ENCODE assay signal across 17 cellular contexts in the genomic region with DNA sequence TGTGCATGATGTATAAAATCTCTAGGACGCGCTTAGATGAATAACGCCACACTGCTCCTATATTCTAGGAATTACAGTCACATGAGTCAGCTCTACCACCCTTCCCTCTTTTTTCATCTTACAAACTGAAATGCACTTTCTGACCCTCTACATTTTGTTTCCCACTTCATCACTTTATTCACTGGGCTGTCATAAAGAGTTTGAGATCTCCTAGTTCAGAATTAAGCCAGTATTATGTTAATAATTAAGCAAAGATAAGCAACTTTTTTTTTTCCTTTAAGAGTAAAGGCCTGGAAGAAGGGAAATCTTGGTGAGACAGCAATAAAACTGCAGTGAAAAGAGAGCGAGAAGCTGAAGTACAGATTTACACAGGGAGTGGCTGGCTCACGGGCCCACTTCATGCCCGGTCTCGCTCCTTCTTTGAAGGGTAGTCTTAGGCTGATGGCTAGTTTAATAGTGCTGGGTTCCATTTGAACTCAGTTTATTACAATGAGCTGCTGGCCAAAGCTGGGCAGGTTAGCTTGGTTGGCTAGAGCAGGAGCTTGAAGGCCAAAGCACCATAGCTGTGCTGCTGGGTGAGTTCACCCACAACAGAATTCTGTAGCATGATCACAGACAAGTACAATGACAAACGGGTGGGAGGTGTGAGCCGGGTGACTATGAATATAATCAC.
DNase-seq lines count a peak whose midpoint lies in the region; ATAC-seq, FAIRE-seq and TF ChIP-seq lines count a peak whose summit lies in the region.
"Had no signal": no experiment of that assay in that cellular context is flagged by ENCODE, and none has a peak within 500 bp of the region (broad histone marks: within the 10 kb centered on the region; RNA-seq: fewer than 3 reads in every experiment).

No MANE protein-coding gene starts in this region.

- no peak for DNase-seq in GM23338 (ENCODE audit: low spot score)
- DNase-seq in bronchial epithelial cell (ENCODE audit: low read depth), result peak; percentile 48
- peak; percentile 13 for DNase-seq in keratinocyte (ENCODE audit: low read depth, low spot score)
- peak; percentile 44 for DNase-seq in prostate gland (ENCODE audit: low spot score)
- no peak for DNase-seq in cortex of kidney (lab: John Stamatoyannopoulos, UW)
- no peak for DNase-seq in SW480 (ENCODE audit: low spot score)
- no peak for DNase-seq in stimulated activated CD4-positive, alpha-beta T cell treated with anti-CD3 and anti-CD28 coated beads, Interleukin-2, amount 100 ng/mL, for 24 hours
- DNase-seq in CD4-positive, alpha-beta T cell, result no peak
- DNase-seq: activated CD4-positive, alpha-beta T cell treated with anti-CD3 and anti-CD28 coated beads for 4 hours; activated T-cell treated with anti-CD3 and anti-CD28 coated beads for 4 hours; GDM1; KG1; stimulated activated naive CD8-positive, alpha-beta T cell treated with anti-CD3 and anti-CD28 coated beads, Interleukin-15, Interleukin-2, amounts not matched to agents 100 U/mL and 50 U/mL, for 24 hours had no signal

- no peak overlapping the region for H3K4me3 ChIP-seq in GM23338
- H3K4me3 ChIP-seq in bronchial epithelial cell (ENCODE audit: low read depth, low read length), result no peak overlapping the region
- H3K4me3 ChIP-seq in keratinocyte (ENCODE audit: control insufficient read depth in 2 of 3, extremely low read depth in 1 of 3, insufficient read depth in 2 of 3, low read depth in 1 of 3, low read length in 3 of 3), result peak overlapping the region in 2 of 3 experiments; percentile 42 to 52
- H3K4me3 ChIP-seq in prostate gland, result no peak overlapping the region
- H3K4me3 ChIP-seq: vagina had no signal

- intact Hi-C loops in prostate gland (cut with DNase I), result no loop called here
- intact Hi-C loops in CD4-positive, alpha-beta T cell (cut with DNase I, micrococcal nuclease), result no loop called here

- no peaks in the 10 kb centered on the region; the same call in 2 of the 3 replicates for H3K36me3 Mint-ChIP-seq in GM23338 (ENCODE audit: low read depth)
- H3K36me3 Mint-ChIP-seq in CD4-positive, alpha-beta T cell (ENCODE audit: low read depth), result no peaks in the 10 kb centered on the region
- H3K36me3 Mint-ChIP-seq: activated naive CD4-positive, alpha-beta T cell treated with anti-CD3 and anti-CD28 coated beads, Interleukin-2, amount 50 U/mL, for 24 hours; brain had no signal

- no peak for ATAC-seq in GM23338
- no peak for ATAC-seq in CD4-positive, alpha-beta T cell (ENCODE audit: poor library complexity)
- ATAC-seq: Right ventricle myocardium inferior; stimulated activated naive CD8-positive, alpha-beta T cell treated with anti-CD3 and anti-CD28 coated beads, Interleukin-15, Interleukin-2, amounts not matched to agents 100 U/mL and 50 U/mL, for 24 hours had no signal

- H3K4me1 ChIP-seq in GM23338 (ENCODE audit: insufficient read depth) (peaks cover 81% of the 10 kb centered on the region), keratinocyte (ENCODE audit: control insufficient read depth, extremely low read depth, insufficient read depth, low read length) (peaks cover 18% of the 10 kb centered on the region), prostate gland (replicated peaks) (peaks cover 5% of the 10 kb centered on the region)
- H3K4me1 ChIP-seq: vagina had no signal

- H3K27me3 Mint-ChIP-seq in GM23338 (ENCODE audit: insufficient read depth, low read depth, poor library complexity), result peaks cover 1% of the 10 kb centered on the region
- no peaks in the 10 kb centered on the region for H3K27me3 Mint-ChIP-seq in CD4-positive, alpha-beta T cell
- H3K27me3 Mint-ChIP-seq: activated naive CD4-positive, alpha-beta T cell treated with anti-CD3 and anti-CD28 coated beads, Interleukin-2, amount 50 U/mL, for 24 hours had no signal

- no peak overlapping the region for H3K4me3 Mint-ChIP-seq in GM23338
- no peak overlapping the region for H3K4me3 Mint-ChIP-seq in CD4-positive, alpha-beta T cell
- H3K4me3 Mint-ChIP-seq: activated naive CD4-positive, alpha-beta T cell treated with anti-CD3 and anti-CD28 coated beads, Interleukin-2, amount 50 U/mL, for 24 hours had no signal

- H3F3A ChIP-seq in GM23338 (replicated peaks; ENCODE audit: low read depth), result no peaks in the 10 kb centered on the region

- H3K9me3 ChIP-seq in keratinocyte (ENCODE audit: control insufficient read depth, low read depth, low read length), result no peaks in the 10 kb centered on the region
- H3K9me3 ChIP-seq in prostate gland, result no peaks in the 10 kb centered on the region
- H3K9me3 ChIP-seq in CD4-positive, alpha-beta T cell (ENCODE audit: control insufficient read depth, low read length), result no peaks in the 10 kb centered on the region
- H3K9me3 ChIP-seq: vagina had no signal

- TF ChIP-seq CTCF in GM23338 (conservative IDR thresholded peaks at IDR 0.05; ENCODE audit: low read depth in 2 of 2) (no peak), bronchial epithelial cell (IDR thresholded peaks at IDR 0.05; ENCODE audit: insufficient read depth, low read length, severe bottlenecking) (no peak), keratinocyte (optimal IDR thresholded peaks at IDR 0.05 in 1 of 3, IDR thresholded peaks at IDR 0.05 in 1 of 3, conservative IDR thresholded peaks at IDR 0.05 in 1 of 3; ENCODE audit: extremely low read depth in 1 of 3, insufficient read depth in 2 of 3, low read length in 3 of 3) (no peak), prostate gland (IDR thresholded peaks at IDR 0.05) (no peak)
- no peak for TF ChIP-seq CTCF in CD4-positive, alpha-beta T cell (IDR thresholded peaks at IDR 0.05)

- peaks cover 56% of the 10 kb centered on the region for H3K4me1 Mint-ChIP-seq in GM23338
- no peaks in the 10 kb centered on the region for H3K4me1 Mint-ChIP-seq in CD4-positive, alpha-beta T cell (ENCODE audit: low read depth)
- H3K4me1 Mint-ChIP-seq: activated naive CD4-positive, alpha-beta T cell treated with anti-CD3 and anti-CD28 coated beads, Interleukin-2, amount 50 U/mL, for 24 hours had no signal

- H2AFZ ChIP-seq in GM23338 (no peak overlapping the region), keratinocyte (ENCODE audit: control insufficient read depth, low read length) (peak overlapping the region; percentile 69)

- H3K9me3 Mint-ChIP-seq in GM23338, result no peaks in the 10 kb centered on the region
- H3K9me3 Mint-ChIP-seq in CD4-positive, alpha-beta T cell, result no peaks in the 10 kb centered on the region
- H3K9me3 Mint-ChIP-seq: activated naive CD4-positive, alpha-beta T cell treated with anti-CD3 and anti-CD28 coated beads, Interleukin-2, amount 50 U/mL, for 24 hours; brain had no signal

- no peaks in the 10 kb centered on the region for H3K9me1 ChIP-seq in keratinocyte (ENCODE audit: control insufficient read depth, extremely low read depth, insufficient read depth, low read length)

- H3K4me2 ChIP-seq in GM23338 (peak overlapping the region; percentile 33; the same call in 1 of the 2 replicates), keratinocyte (ENCODE audit: control insufficient read depth, extremely low read depth, insufficient read depth, low read depth, low read length) (peak overlapping the region; percentile 90)

- H3K27me3 ChIP-seq in GM23338 (ENCODE audit: insufficient read depth) (no peaks in the 10 kb centered on the region), bronchial epithelial cell (ENCODE audit: control insufficient read depth, insufficient read depth, low read length) (no peaks in the 10 kb centered on the region), keratinocyte (ENCODE audit: control insufficient read depth, extremely low read depth, insufficient read depth, low read length) (no peaks in the 10 kb centered on the region), prostate gland (replicated peaks; ENCODE audit: insufficient read depth) (no peaks in the 10 kb centered on the region)
- no peaks in the 10 kb centered on the region for H3K27me3 ChIP-seq in CD4-positive, alpha-beta T cell (ENCODE audit: control insufficient read depth, insufficient read depth, low read length)
- H3K27me3 ChIP-seq: vagina had no signal

- whole genome bisulfite sequencing in prostate gland, result 43% methylated on average over 9 of the region's 9 CpGs

- CTCF ChIA-PET in CD4-positive, alpha-beta T cell (lab: Charles Lee), result no interaction called here

- H3K9me2 ChIP-seq in GM23338 (ENCODE audit: insufficient read depth), result no peaks in the 10 kb centered on the region

- H4K20me1 ChIP-seq in GM23338 (replicated peaks; ENCODE audit: insufficient read depth), result no peaks in the 10 kb centered on the region
- no peaks in the 10 kb centered on the region for H4K20me1 ChIP-seq in keratinocyte (ENCODE audit: control insufficient read depth, extremely low read depth, insufficient read depth, low read length)

- POLR2A ChIA-PET in CD4-positive, alpha-beta T cell (lab: Charles Lee), result no interaction called here

- H3K36me3 ChIP-seq in GM23338 (ENCODE audit: insufficient read depth) (no peaks in the 10 kb centered on the region), bronchial epithelial cell (ENCODE audit: control insufficient read depth, insufficient read depth, low read length) (no peaks in the 10 kb centered on the region), keratinocyte (ENCODE audit: control insufficient read depth in 2 of 2, extremely low read depth in 1 of 2, insufficient read depth in 2 of 2, low read length in 2 of 2) (no peaks in the 10 kb centered on the region), prostate gland (no peaks in the 10 kb centered on the region)
- H3K36me3 ChIP-seq: vagina had no signal

- FAIRE-seq in bronchial epithelial cell (lab: Jason Lieb, UNC) (no peak), keratinocyte (lab: Jason Lieb, UNC) (peak; percentile 59)

- H3K27ac Mint-ChIP-seq in GM23338, result peak overlapping the region; percentile 43
- no peak overlapping the region for H3K27ac Mint-ChIP-seq in CD4-positive, alpha-beta T cell
- H3K27ac Mint-ChIP-seq: activated naive CD4-positive, alpha-beta T cell treated with anti-CD3 and anti-CD28 coated beads, Interleukin-2, amount 50 U/mL, for 24 hours had no signal

- H3K79me2 ChIP-seq in GM23338 (replicated peaks; ENCODE audit: insufficient read depth), result peaks cover 82% of the 10 kb centered on the region
- H3K79me2 ChIP-seq in keratinocyte (ENCODE audit: control insufficient read depth, insufficient read depth, low read length), result peaks cover 2% of the 10 kb centered on the region

- H3K9ac ChIP-seq in keratinocyte (ENCODE audit: control insufficient read depth, extremely low read depth, insufficient read depth, low read length), result peak overlapping the region; percentile 58

- peak overlapping the region; percentile 48; the same call in 1 of the 2 replicates for H3K27ac ChIP-seq in GM23338 (ENCODE audit: low read depth)
- peak overlapping the region; percentile 80 for H3K27ac ChIP-seq in keratinocyte (ENCODE audit: control insufficient read depth, insufficient read depth, low read length)
- peak overlapping the region in 1 of 2 donors; percentile 8 for H3K27ac ChIP-seq in prostate gland
- H3K27ac ChIP-seq in CD4-positive, alpha-beta T cell (ENCODE audit: low read depth, low read length), result no peak overlapping the region
- H3K27ac ChIP-seq: vagina had no signal

- no peak for TF ChIP-seq POLR2A in prostate gland (IDR thresholded peaks at IDR 0.05)

- dilution Hi-C loops in keratinocyte (cut with MboI; ENCODE audit: extremely low pct_ligation_motif_present, low sequenced_read_pairs), result no loop called here

TF ChIP-seq in GM23338, 12 proteins besides CTCF, POLR2A, EP300 and RAD21 (continues in another document):
- TF ChIP-seq POLR2AphosphoS5 (IDR thresholded peaks at IDR 0.05; ENCODE audit: low read depth) (no peak), CREB1 (CRISPR knock-in tag; IDR thresholded peaks at IDR 0.05; ENCODE audit: low read depth) (no peak), JUNB (IDR thresholded peaks at IDR 0.05; ENCODE audit: unreplicated experiment) (no peak)

Comparison
In these comparisons a context has a peak if more than half of its experiments do, and no peak if none do; other contexts are left out.
1. DNase-seq: peak in bronchial epithelial cell (single experiment), keratinocyte (single experiment) and prostate gland (single experiment); none in GM23338 (single experiment), cortex of kidney (single experiment), SW480 (single experiment), stimulated activated CD4-positive, alpha-beta T cell treated with anti-CD3 and anti-CD28 coated beads, Interleukin-2, amount 100 ng/mL, for 24 hours (0 of 2) and CD4-positive, alpha-beta T cell (0 of 10).
2. H3K4me3 ChIP-seq: peak in keratinocyte (2 of 3); none in GM23338 (single experiment), bronchial epithelial cell (single experiment) and prostate gland (0 of 2).